8 cellular contexts compared by ENCODE assay signal in the genomic region with DNA sequence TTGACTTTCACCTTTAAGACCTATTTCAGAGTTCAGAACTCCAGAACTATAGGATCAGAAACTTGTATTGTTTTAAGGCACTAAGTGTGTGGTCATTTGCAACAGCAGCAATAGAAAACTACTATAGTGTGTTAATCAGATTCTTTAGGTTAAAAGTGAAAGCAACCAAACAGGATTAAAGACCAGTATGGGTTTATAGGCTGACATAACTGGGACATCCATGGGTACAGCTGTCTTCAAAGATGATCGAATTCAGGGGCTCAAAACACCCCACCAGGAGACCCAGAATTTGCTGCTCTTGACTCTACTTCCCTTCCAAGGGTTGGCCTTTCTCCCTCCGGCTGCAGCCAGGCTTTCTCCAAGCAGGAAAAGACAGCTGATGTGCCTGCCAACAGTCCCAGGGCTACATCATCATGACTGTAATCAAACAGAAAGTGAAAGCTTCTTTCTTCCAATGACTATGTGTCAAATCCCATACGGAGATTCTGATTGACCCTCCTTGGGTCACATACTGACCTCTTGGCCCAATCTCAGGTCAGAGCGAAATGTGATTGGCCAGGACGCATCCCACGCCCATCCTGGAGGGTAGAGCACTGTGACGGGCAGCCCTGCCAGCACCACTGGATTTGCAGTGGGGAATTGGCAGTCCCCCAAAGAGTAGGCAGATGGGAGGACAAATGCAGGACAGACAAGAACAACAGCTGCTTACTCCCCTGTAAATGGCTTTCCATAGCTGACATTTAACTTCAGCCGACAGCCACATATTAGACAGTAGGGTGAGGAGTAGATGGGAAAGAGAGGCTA. TPM values are rescaled to one million over a fixed set of nuclear protein-coding genes. Genes with fewer than 3 reads are reported as not detected.
DNase-seq lines count a peak whose midpoint lies in the region; ATAC-seq and TF ChIP-seq lines count a peak whose summit lies in the region.

No MANE protein-coding gene starts in this region.

- H3K27me3 Mint-ChIP-seq in T-helper 1 cell treated with Interleukin-12 subunit alpha and Interleukin-12 subunit beta and Interleukin-4 antibody, amounts not matched to agents 30 μg/mL and 1 μg/mL, for 36 hours (ENCODE audit: low read depth), result peaks cover 3% of the 10 kb centered on the region

- H3K27ac Mint-ChIP-seq in T-helper 1 cell treated with Interleukin-12 subunit alpha and Interleukin-12 subunit beta and Interleukin-4 antibody, amounts not matched to agents 30 μg/mL and 1 μg/mL, for 36 hours, result peak overlapping the region; percentile 87

- ATAC-seq in omental fat pad (ENCODE audit: low FRiP score) (peak; percentile 87), GM21360 (IDR thresholded peaks at IDR 0.05; ENCODE audit: unreplicated experiment) (no peak)

- no peak for TF ChIP-seq CTCF in omental fat pad (IDR thresholded peaks at IDR 0.05)

- no peaks in the 10 kb centered on the region for H3K9me3 Mint-ChIP-seq in T-helper 1 cell treated with Interleukin-12 subunit alpha and Interleukin-12 subunit beta and Interleukin-4 antibody, amounts not matched to agents 30 μg/mL and 1 μg/mL, for 36 hours

- DNase-seq in ACHN, result peak; percentile 77
- DNase-seq in HCEC 1CT, result peak; percentile 70
- DNase-seq in fibroblast of gingiva (ENCODE audit: low read depth), result peak; percentile 77
- no peak for DNase-seq in omental fat pad (ENCODE audit: low spot score)
- DNase-seq in NK-92 (lab: John Stamatoyannopoulos, UW; ENCODE audit: unreplicated experiment), result no peak
- no peak for DNase-seq in central memory CD4-positive, alpha-beta T cell

- in situ Hi-C loops in ACHN (cut with HindIII; ENCODE audit: low pct_ligation_motif_present, low pct_unique_long_range_greater_than_20kb, low sequenced_read_pairs), result no loop called here

- H3K4me3 Mint-ChIP-seq in T-helper 1 cell treated with Interleukin-12 subunit alpha and Interleukin-12 subunit beta and Interleukin-4 antibody, amounts not matched to agents 30 μg/mL and 1 μg/mL, for 36 hours, result peak overlapping the region; percentile 72

- no peaks in the 10 kb centered on the region for H3K36me3 Mint-ChIP-seq in T-helper 1 cell treated with Interleukin-12 subunit alpha and Interleukin-12 subunit beta and Interleukin-4 antibody, amounts not matched to agents 30 μg/mL and 1 μg/mL, for 36 hours (ENCODE audit: low read depth)

- peaks cover 9% of the 10 kb centered on the region for H3K4me1 Mint-ChIP-seq in T-helper 1 cell treated with Interleukin-12 subunit alpha and Interleukin-12 subunit beta and Interleukin-4 antibody, amounts not matched to agents 30 μg/mL and 1 μg/mL, for 36 hours (ENCODE audit: low read depth)

RNA-seq across cellular contexts. Expression of gene RNF7, which starts 51.4 kb away (rescaled TPM):
- total RNA-seq in omental fat pad, result 10 to 100 TPM; 67.9 to 89.8 (median 77.4) TPM

Comparison
In these comparisons a context has a peak if more than half of its experiments do, and no peak if none do; other contexts are left out.
1. DNase-seq: peak in ACHN (single experiment), HCEC 1CT (single experiment) and fibroblast of gingiva (single experiment); none in omental fat pad (single experiment), NK-92 (single experiment) and central memory CD4-positive, alpha-beta T cell (single experiment).